ENCODE assay signal across 22 cellular contexts in the genomic region with DNA sequence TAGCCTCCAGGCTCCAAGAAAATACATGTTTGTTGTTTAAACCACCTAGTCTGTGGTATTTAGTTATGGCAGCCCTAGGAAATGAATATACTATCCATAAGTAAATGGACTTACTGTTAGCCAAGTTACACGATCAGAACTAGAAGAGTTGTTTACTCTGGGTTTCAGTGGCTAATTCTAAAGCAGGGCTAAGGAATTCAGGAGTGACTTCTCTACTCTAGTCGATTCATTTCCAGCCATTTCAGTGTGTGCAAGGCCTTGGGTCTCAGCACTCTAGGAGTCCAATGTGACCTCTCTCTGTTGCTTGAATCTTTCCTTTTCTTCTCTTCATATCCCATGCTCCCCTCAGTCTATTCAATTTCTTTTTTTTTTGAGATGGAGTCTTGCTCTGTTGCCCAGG.
DNase-seq lines count a peak whose midpoint lies in the region; ATAC-seq and TF ChIP-seq lines count a peak whose summit lies in the region.
"Had no signal": no experiment of that assay in that cellular context is flagged by ENCODE, and none has a peak within 500 bp of the region (broad histone marks: within the 10 kb centered on the region; RNA-seq: fewer than 3 reads in every experiment).

No MANE protein-coding gene starts in this region.

- no peak overlapping the region for H3K9ac ChIP-seq in IMR-90 (ENCODE audit: low read depth, low read length)
- H3K9ac ChIP-seq in mesenchymal stem cell (ENCODE audit: low read length), result no peak overlapping the region
- H3K9ac ChIP-seq: BLaER1 treated with 17β-estradiol and CSF1 and Interleukin-3, amounts not matched to agents 10 nM and 100 nM had no signal

- no peaks in the 10 kb centered on the region for H3K9me3 ChIP-seq in IMR-90 (ENCODE audit: control insufficient read depth, insufficient read depth, low read length)
- no peaks in the 10 kb centered on the region for H3K9me3 ChIP-seq in mesenchymal stem cell (ENCODE audit: control insufficient read depth, low read length)
- H3K9me3 ChIP-seq: BE2C, HAP-1 had no signal

- H2BK120ac ChIP-seq in IMR-90 (ENCODE audit: low read depth, low read length) (no peak overlapping the region), mesenchymal stem cell (ENCODE audit: low read depth, low read length) (no peak overlapping the region)

- H4K91ac ChIP-seq in IMR-90 (ENCODE audit: insufficient read depth, low read depth, low read length) (no peak overlapping the region), mesenchymal stem cell (ENCODE audit: low read length) (peak overlapping the region; percentile 9)

- no peak overlapping the region for H3K18ac ChIP-seq in IMR-90 (ENCODE audit: low read depth, low read length)
- no peak overlapping the region for H3K18ac ChIP-seq in mesenchymal stem cell (ENCODE audit: low read depth in 1 of 2, low read length in 2 of 2)

- no TSS peak for BruUV-seq in IMR-90 (replicated peaks; lab: Mats Ljungman, UMichigan)

- no CpG with 5 or more reads among the region's 2 CpGs for WGBS in IMR-90 (ENCODE audit: extremely low coverage in 2 of 2, insufficient read length in 1 of 2), 2 experiments
- WGBS in mesenchymal stem cell, result 75% methylated on average over 2 of the region's 2 CpGs

- dilution Hi-C loops in IMR-90 (cut with HindIII; ENCODE audit: low sequenced_read_pairs, unreplicated experiment), result no loop called here

- H3K4me1 ChIP-seq in IMR-90 (ENCODE audit: control insufficient read depth, insufficient read depth, low read length), result no peaks in the 10 kb centered on the region
- H3K4me1 ChIP-seq in mesenchymal stem cell (ENCODE audit: control insufficient read depth, insufficient read depth, low read depth, low read length), result no peaks in the 10 kb centered on the region
- H3K4me1 ChIP-seq: A549, BE2C, HAP-1 had no signal

- intact Hi-C loops in IMR-90 (cut with micrococcal nuclease), result no loop called here

- no peak for TF ChIP-seq POLR2A in IMR-90 (IDR thresholded peaks at IDR 0.05; ENCODE audit: low read depth, low read length)

- H3K23ac ChIP-seq in IMR-90 (ENCODE audit: low read depth, low read length), result no peak overlapping the region
- H3K23ac ChIP-seq in mesenchymal stem cell (ENCODE audit: low read length in 2 of 2), result no peak overlapping the region

- no peaks in the 10 kb centered on the region for H3K4me1 Mint-ChIP-seq in chondrocyte (ENCODE audit: low read depth)

- no peaks in the 10 kb centered on the region for H3K36me3 Mint-ChIP-seq in chondrocyte (ENCODE audit: low read depth)

- H4K5ac ChIP-seq in IMR-90 (ENCODE audit: low read depth, low read length), result no peak overlapping the region

- H3K4me3 ChIP-seq in IMR-90 (ENCODE audit: insufficient read depth, low read depth, low read length), result no peak overlapping the region
- H3K4me3 ChIP-seq in mesenchymal stem cell (ENCODE audit: insufficient read depth in 1 of 2, low read depth in 1 of 2, low read length in 2 of 2), result no peak overlapping the region
- H3K4me3 ChIP-seq: A549; BLaER1 treated with 17β-estradiol and CSF1 and Interleukin-3, amounts not matched to agents 10 nM and 100 nM; HAP-1 had no signal

- H2AK5ac ChIP-seq in IMR-90 (ENCODE audit: low read depth, low read length) (no peak overlapping the region), mesenchymal stem cell (ENCODE audit: low read length, severe bottlenecking) (no peak overlapping the region)

- H3K79me1 ChIP-seq in IMR-90 (ENCODE audit: low read depth in 1 of 2, low read length in 2 of 2) (no peaks in the 10 kb centered on the region), mesenchymal stem cell (replicated peaks; ENCODE audit: low read length, poor library complexity, severe bottlenecking) (no peaks in the 10 kb centered on the region)

- no peaks in the 10 kb centered on the region for H3K9me1 ChIP-seq in IMR-90 (ENCODE audit: insufficient read depth, low read length)

- H4K20me1 ChIP-seq in IMR-90 (ENCODE audit: insufficient read depth, low read length), result no peaks in the 10 kb centered on the region
- H4K20me1 ChIP-seq: BLaER1 treated with 17β-estradiol and CSF1 and Interleukin-3, amounts not matched to agents 10 nM and 100 nM had no signal

- H2AK9ac ChIP-seq in IMR-90 (replicated peaks; ENCODE audit: low read depth, low read length, poor library complexity), result no peak overlapping the region

- no peak overlapping the region for H2BK12ac ChIP-seq in mesenchymal stem cell (ENCODE audit: low read length in 2 of 2)

- no peaks in the 10 kb centered on the region for H3K9me3 Mint-ChIP-seq in chondrocyte (ENCODE audit: low read depth)

- peak overlapping the region; percentile 57 for H3K27ac Mint-ChIP-seq in chondrocyte (ENCODE audit: unreplicated experiment)
- H3K27ac Mint-ChIP-seq: CD14-positive monocyte; CD4-positive, alpha-beta T cell had no signal

- H3K36me3 ChIP-seq in IMR-90 (ENCODE audit: control insufficient read depth, insufficient read depth, low read length) (no peaks in the 10 kb centered on the region), mesenchymal stem cell (ENCODE audit: control insufficient read depth in 1 of 2, insufficient read depth in 2 of 2, low read depth in 1 of 2, low read length in 2 of 2) (no peaks in the 10 kb centered on the region)
- H3K36me3 ChIP-seq: BE2C, HAP-1 had no signal

- ATAC-seq in IMR-90 (ENCODE audit: low read depth), result peak; percentile 54
- ATAC-seq: A549 had no signal

- no peaks in the 10 kb centered on the region for H3K27me3 ChIP-seq in IMR-90 (ENCODE audit: control insufficient read depth, insufficient read depth, low read length)
- H3K27me3 ChIP-seq in mesenchymal stem cell (ENCODE audit: control insufficient read depth in 1 of 2, insufficient read depth in 1 of 2, low read length in 2 of 2), result peaks cover 0 to 3% of the 10 kb centered on the region in 2 experiments
- H3K27me3 ChIP-seq: BE2C; BLaER1 treated with 17β-estradiol and CSF1 and Interleukin-3, amounts not matched to agents 10 nM and 100 nM had no signal

- CTCF ChIA-PET in IMR-90 (lab: Yijun Ruan, JAX), result no interaction called here

- DNase-seq in IMR-90 (no peak), chondrocyte (ENCODE audit: low spot score) (no peak), mesenchymal stem cell (no peak), NCI-H524 (lab: John Stamatoyannopoulos, UW) (no peak)
- no peak for DNase-seq in stimulated activated naive CD4-positive, alpha-beta T cell (lab: John Stamatoyannopoulos, UW)
- DNase-seq in activated naive CD4-positive, alpha-beta T cell treated with anti-CD3 and anti-CD28 coated beads, Interleukin-2, amount 50 U/mL, for 16 hours, result no peak
- no peak for DNase-seq in stimulated activated CD4-positive, alpha-beta T cell treated with anti-CD3 and anti-CD28 coated beads, Interleukin-12 subunit alpha, Interleukin-12 subunit beta, amount 100 ng/mL, for 4 hours
- DNase-seq: 8988T; ACHN; AML-193; BE2C; Calu3; CD4-positive, alpha-beta T cell; COR-L47; DMS53; DMS79 treated with DMSO at 0.1 percent for 48 hours; GF-D8; GOT3 had no signal

- H2BK15ac ChIP-seq in IMR-90 (ENCODE audit: low read depth, low read length) (no peak overlapping the region), mesenchymal stem cell (ENCODE audit: low read depth, poor library complexity, severe bottlenecking) (no peak overlapping the region)

- H3K27ac ChIP-seq in IMR-90 (ENCODE audit: insufficient read depth, low read length) (no peak overlapping the region), mesenchymal stem cell (ENCODE audit: low read length, poor library complexity, severe bottlenecking) (no peak overlapping the region)
- H3K27ac ChIP-seq: A549; BLaER1 treated with 17β-estradiol and CSF1 and Interleukin-3, amounts not matched to agents 10 nM and 100 nM had no signal

- no peak overlapping the region for H3K14ac ChIP-seq in IMR-90 (replicated peaks; ENCODE audit: low read depth, low read length)
- no peak overlapping the region for H3K14ac ChIP-seq in mesenchymal stem cell (ENCODE audit: low read length in 2 of 2)

- TF ChIP-seq CTCF in IMR-90 (conservative IDR thresholded peaks at IDR 0.05; ENCODE audit: low read depth, low read length) (no peak), chondrocyte (IDR thresholded peaks at IDR 0.05) (no peak)

- no peak overlapping the region for H2AFZ ChIP-seq in IMR-90 (replicated peaks; ENCODE audit: low read length, poor library complexity)
- no peak overlapping the region for H2AFZ ChIP-seq in mesenchymal stem cell (ENCODE audit: low read depth, low read length)

- H3K27me3 Mint-ChIP-seq in chondrocyte (ENCODE audit: low read depth), result no peaks in the 10 kb centered on the region
- H3K27me3 Mint-ChIP-seq: CD4-positive, alpha-beta T cell had no signal

- H4K8ac ChIP-seq in IMR-90 (ENCODE audit: low read depth in 2 of 2, low read length in 2 of 2) (no peak overlapping the region), mesenchymal stem cell (ENCODE audit: low read length) (no peak overlapping the region)

- no peak overlapping the region for H3K4me3 Mint-ChIP-seq in chondrocyte (ENCODE audit: unreplicated experiment)
- H3K4me3 Mint-ChIP-seq: CD14-positive monocyte; CD4-positive, alpha-beta T cell had no signal

- H2BK5ac ChIP-seq in IMR-90 (ENCODE audit: low read depth, low read length, poor library complexity, severe bottlenecking) (no peak overlapping the region), mesenchymal stem cell (ENCODE audit: low read depth, low read length, poor library complexity, severe bottlenecking) (no peak overlapping the region)

- H2BK20ac ChIP-seq in IMR-90 (ENCODE audit: low read depth, low read length), result no peak overlapping the region

- in situ Hi-C loops in IMR-90 (cut with MboI; ENCODE audit: low sequenced_read_pairs), result no loop called here

- no peak overlapping the region for H3K56ac ChIP-seq in IMR-90 (ENCODE audit: extremely low read depth, insufficient read depth, low read length)

- H3K4ac ChIP-seq in IMR-90 (ENCODE audit: low read depth, low read length) (no peak overlapping the region), mesenchymal stem cell (ENCODE audit: low read depth in 1 of 2, low read length in 2 of 2) (no peak overlapping the region)

- POLR2A ChIA-PET in IMR-90 (lab: Charles Lee; ENCODE audit: unreplicated experiment), result no interaction called here

- TF ChIP-seq RAD21 in IMR-90 (IDR thresholded peaks at IDR 0.05; ENCODE audit: low read length), result no peak

- H3K4me2 ChIP-seq in IMR-90 (ENCODE audit: low read depth, low read length), result no peak overlapping the region
- H3K4me2 ChIP-seq in mesenchymal stem cell (ENCODE audit: low read length, poor library complexity, severe bottlenecking), result no peak overlapping the region
- H3K4me2 ChIP-seq: A549; BLaER1 treated with 17β-estradiol and CSF1 and Interleukin-3, amounts not matched to agents 10 nM and 100 nM had no signal

TF ChIP-seq in IMR-90, 13 proteins besides CTCF, POLR2A, EP300 and RAD21 (continues in another document):
- no peak for TF ChIP-seq RCOR1 (IDR thresholded peaks at IDR 0.05; ENCODE audit: insufficient replicate concordance, low read length)
- TF ChIP-seq, protein P1, sequence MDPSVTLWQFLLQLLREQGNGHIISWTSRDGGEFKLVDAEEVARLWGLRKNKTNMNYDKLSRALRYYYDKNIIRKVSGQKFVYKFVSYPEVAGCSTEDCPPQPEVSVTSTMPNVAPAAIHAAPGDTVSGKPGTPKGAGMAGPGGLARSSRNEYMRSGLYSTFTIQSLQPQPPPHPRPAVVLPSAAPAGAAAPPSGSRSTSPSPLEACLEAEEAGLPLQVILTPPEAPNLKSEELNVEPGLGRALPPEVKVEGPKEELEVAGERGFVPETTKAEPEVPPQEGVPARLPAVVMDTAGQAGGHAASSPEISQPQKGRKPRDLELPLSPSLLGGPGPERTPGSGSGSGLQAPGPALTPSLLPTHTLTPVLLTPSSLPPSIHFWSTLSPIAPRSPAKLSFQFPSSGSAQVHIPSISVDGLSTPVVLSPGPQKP (IDR thresholded peaks at IDR 0.05; ENCODE audit: borderline replicate concordance, low read depth, low read length), result no peak
